In the genomic region with DNA sequence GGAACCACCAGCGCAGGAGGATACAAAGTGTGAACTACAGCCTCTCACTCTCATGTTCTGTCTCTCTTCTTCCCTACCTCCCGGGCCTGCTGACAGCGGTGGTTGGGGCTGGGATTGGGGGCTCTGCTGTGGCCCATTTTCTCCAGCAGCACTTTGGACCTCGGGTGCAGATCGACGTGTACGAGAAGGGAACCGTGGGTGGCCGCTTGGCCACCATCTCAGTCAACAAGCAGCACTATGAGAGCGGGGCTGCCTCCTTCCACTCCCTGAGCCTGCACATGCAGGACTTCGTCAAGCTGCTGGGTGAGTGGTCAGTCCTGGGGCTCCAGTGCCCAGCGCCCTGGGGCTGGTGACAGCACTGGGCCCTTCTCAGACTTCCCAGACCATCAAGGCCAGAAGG, we compare ENCODE assay signal across 35 cellular contexts. TPM values are rescaled to one million over a fixed set of nuclear protein-coding genes. Genes with fewer than 3 reads are reported as not detected.
"Had no signal": no experiment of that assay in that cellular context is flagged by ENCODE, and none has a peak within 500 bp of the region (broad histone marks: within the 10 kb centered on the region; RNA-seq: fewer than 3 reads in every experiment).

No MANE protein-coding gene starts in this region.

- ATAC-seq: activated CD4-positive, CD25-positive, alpha-beta regulatory T cell treated with anti-CD3 and anti-CD28 coated beads, Interleukin-2, amount 50 U/mL, for 24 hours; activated T-cell treated with anti-CD3 and anti-CD28 coated beads, Interleukin-2, amount 50 U/mL, for 4 hours; gastrocnemius medialis; left lung; pancreas; stimulated activated naive CD8-positive, alpha-beta T cell treated with anti-CD3 and anti-CD28 coated beads, Interleukin-15, Interleukin-2, amounts not matched to agents 100 U/mL and 50 U/mL, for 24 hours; T-cell had no signal

- H3K4me3 ChIP-seq: adrenal gland, cardiac muscle cell, coronary artery, dorsolateral prefrontal cortex, gastrocnemius medialis, left lung, lung, pancreas, prostate gland, sigmoid colon, thyroid gland, upper lobe of left lung, vagina had no signal

- H3K4me3 Mint-ChIP-seq: activated CD4-positive, alpha-beta memory T cell treated with anti-CD3 and anti-CD28 coated beads, Interleukin-2, amount 10 ng/mL, durations not matched to agents 7 days and 5 days; activated CD4-positive, alpha-beta T cell treated with anti-CD3 and anti-CD28 coated beads, Interleukin-2, amount 10 ng/mL, durations not matched to agents 24 days and 14 days; activated naive CD8-positive, alpha-beta T cell; activated T-cell treated with anti-CD3 and anti-CD28 coated beads, Interleukin-2, amount 50 U/mL, for 4 hours; brain; nephron; T-cell; T-helper 2 cell treated with Interferon-gamma antibody and Interleukin-4, amounts not matched to agents 5 μg/mL and 100 μg/mL, for 36 hours had no signal

- H3K9me3 Mint-ChIP-seq: activated CD4-positive, alpha-beta memory T cell treated with anti-CD3 and anti-CD28 coated beads, Interleukin-2, amount 10 ng/mL, durations not matched to agents 7 days and 5 days; activated CD4-positive, alpha-beta T cell treated with anti-CD3 and anti-CD28 coated beads, Interleukin-2, amount 10 ng/mL, durations not matched to agents 24 days and 14 days; activated T-cell treated with anti-CD3 and anti-CD28 coated beads, Interleukin-2, amount 50 U/mL, for 4 hours; brain; nephron; T-cell; T-helper 2 cell treated with Interferon-gamma antibody and Interleukin-4, amounts not matched to agents 5 μg/mL and 100 μg/mL, for 36 hours had no signal

- H3K27me3 ChIP-seq: adrenal gland, dorsolateral prefrontal cortex, gastrocnemius medialis, left lung, pancreas, sigmoid colon, thyroid gland, upper lobe of left lung, vagina had no signal

- DNase-seq: activated CD4-positive, alpha-beta memory T cell treated with anti-CD3 and anti-CD28 coated beads, Interleukin-2, amount 10 ng/mL, durations not matched to agents 7 days and 5 days; activated CD4-positive, alpha-beta T cell treated with anti-CD3 and anti-CD28 coated beads, Interleukin-2, amount 10 ng/mL, durations not matched to agents 24 days and 14 days; activated CD8-positive, alpha-beta memory T cell treated with anti-CD3 and anti-CD28 coated beads, Interleukin-2, amount 50 U/mL, for 48 hours; activated naive CD4-positive, alpha-beta T cell treated with Interleukin-2 at 50 U/mL for 16 hours; activated T-cell treated with anti-CD3 and anti-CD28 coated beads, Interleukin-2, amount 50 U/mL, for 4 hours; adrenal gland; aorta; dorsolateral prefrontal cortex; effector memory CD4-positive, alpha-beta T cell; erythroblast; gastrocnemius medialis; glutamatergic neuron; left lung; mesendoderm; pancreas; retina; sigmoid colon; small intestine; stimulated activated naive CD8-positive, alpha-beta T cell treated with anti-CD3 and anti-CD28 coated beads, Interleukin-15, Interleukin-2, amounts not matched to agents 100 U/mL and 50 U/mL, for 24 hours; substantia nigra; T-cell; thyroid gland; upper lobe of left lung had no signal

- H3K27ac ChIP-seq: adrenal gland, cardiac muscle cell, coronary artery, gastrocnemius medialis, left lung, pancreas, prostate gland, sigmoid colon, thyroid gland, upper lobe of left lung, vagina had no signal

- H3K36me3 Mint-ChIP-seq: activated naive CD8-positive, alpha-beta T cell; brain had no signal

- H3K36me3 ChIP-seq: adrenal gland, cardiac muscle cell, gastrocnemius medialis, left lung, pancreas, prostate gland, sigmoid colon, thyroid gland, upper lobe of left lung, vagina had no signal

- H3K9me3 ChIP-seq: adrenal gland, gastrocnemius medialis, left lung, pancreas, prostate gland, sigmoid colon, thyroid gland, upper lobe of left lung, vagina had no signal

- H3K27ac Mint-ChIP-seq: activated CD4-positive, alpha-beta memory T cell treated with anti-CD3 and anti-CD28 coated beads, Interleukin-2, amount 10 ng/mL, durations not matched to agents 7 days and 5 days; activated CD4-positive, alpha-beta T cell treated with anti-CD3 and anti-CD28 coated beads, Interleukin-2, amount 10 ng/mL, durations not matched to agents 24 days and 14 days; activated naive CD8-positive, alpha-beta T cell; brain; nephron; T-helper 2 cell treated with Interferon-gamma antibody and Interleukin-4, amounts not matched to agents 5 μg/mL and 100 μg/mL, for 36 hours had no signal

- H3K27me3 Mint-ChIP-seq: activated CD4-positive, alpha-beta memory T cell treated with anti-CD3 and anti-CD28 coated beads, Interleukin-2, amount 10 ng/mL, durations not matched to agents 7 days and 5 days; activated CD4-positive, alpha-beta T cell treated with anti-CD3 and anti-CD28 coated beads, Interleukin-2, amount 10 ng/mL, durations not matched to agents 24 days and 14 days; activated naive CD8-positive, alpha-beta T cell; T-cell had no signal

- H3K4me1 ChIP-seq: prostate gland had no signal

RNA-seq across cellular contexts. Expression of a gene that starts 16.6 kb away (rescaled TPM):
- total RNA-seq: activated CD4-positive, alpha-beta memory T cell treated with anti-CD3 and anti-CD28 coated beads, Interleukin-2, amount 10 ng/mL, durations not matched to agents 7 days and 5 days; activated CD4-positive, alpha-beta T cell treated with anti-CD3 and anti-CD28 coated beads, Interleukin-2, amount 10 ng/mL, durations not matched to agents 24 days and 14 days; activated T-cell treated with anti-CD3 and anti-CD28 coated beads, Interleukin-2, amount 50 U/mL, for 4 hours; cerebellum; mononuclear cell; pancreas; T-cell had no signal
- polyA plus RNA-seq: pancreas had no signal
